ENCODE assay signal across 30 cellular contexts in the genomic region with DNA sequence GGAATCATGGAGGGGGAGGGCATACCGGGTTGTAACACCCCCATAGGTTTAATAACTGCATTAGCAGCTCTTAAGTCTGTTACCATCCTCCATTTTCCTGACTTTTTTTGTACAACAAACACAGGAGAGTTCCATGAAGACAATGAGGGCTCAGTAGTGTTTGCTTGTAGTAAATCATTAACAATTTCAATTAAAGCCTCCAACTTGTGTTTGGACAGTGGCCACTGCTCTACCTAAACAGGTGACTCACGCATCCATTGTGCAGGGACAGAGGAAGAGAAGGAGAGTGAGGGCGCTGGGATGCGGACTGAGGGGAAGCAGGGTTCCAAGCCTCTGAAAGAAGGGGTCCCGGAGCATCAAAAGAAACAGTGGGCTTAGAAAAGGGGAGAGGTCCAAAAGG. TPM values are rescaled to one million over a fixed set of nuclear protein-coding genes. Genes with fewer than 3 reads are reported as not detected.
A peak's percentile ranks its signal among the peaks of the same experiment; 100 is the strongest.
DNase-seq lines count a peak whose midpoint lies in the region; ATAC-seq, FAIRE-seq and TF ChIP-seq lines count a peak whose summit lies in the region.
"Had no signal": no experiment of that assay in that cellular context is flagged by ENCODE, and none has a peak within 500 bp of the region (broad histone marks: within the 10 kb centered on the region; RNA-seq: fewer than 3 reads in every experiment).

No MANE protein-coding gene starts in this region.

- H3K27ac ChIP-seq in colonic mucosa (no peak overlapping the region), HepG2 (ENCODE audit: extremely low read length, insufficient read depth, low read length) (no peak overlapping the region), SJCRH30 (no peak overlapping the region)
- H3K27ac ChIP-seq: BLaER1 treated with 17β-estradiol and CSF1 and Interleukin-3, amounts not matched to agents 10 nM and 100 nM; sigmoid colon; tibial artery had no signal

- no peak for FAIRE-seq in HepG2 (lab: Jason Lieb, UNC)
- FAIRE-seq: bronchial epithelial cell had no signal

- POLR2A ChIA-PET in HepG2 (lab: Yijun Ruan, JAX) = no interaction called here

- intact Hi-C loops in colonic mucosa (cut with DNase I) = no loop called here
- intact Hi-C loops in HepG2 (cut with micrococcal nuclease; ENCODE audit: unreplicated experiment) = loop anchor here (10.0 kb wide), 1 partner anchor 707 kb away; no protein-coding TSS in a partner anchor
- intact Hi-C loops in left cardiac atrium (cut with DNase I) = loop anchor here in 1 of 2 donors (5.0 kb wide), 1 partner anchor 274 kb away; no protein-coding TSS in a partner anchor

- DNase-seq in HT-29 (ENCODE audit: low spot score) (peak; percentile 88), colonic mucosa (peak; percentile 62), HepG2 (ENCODE audit: low spot score) (peak; percentile 88), type B pancreatic cell (ENCODE audit: extremely low spot score, unreplicated experiment) (no peak), GM13977 (ENCODE audit: low spot score) (no peak), SJCRH30 (no peak), NCI-H146 treated with DMSO at 0.1 percent for 48 hours (lab: John Stamatoyannopoulos, UW; ENCODE audit: unreplicated experiment) (no peak), left cardiac atrium (no peak)
- DNase-seq: activated CD8-positive, alpha-beta T cell treated with anti-CD3 and anti-CD28 coated beads for 36 hours; amygdala; DND-41; GF-D8; hypothalamus; naive B cell; NCI-H1105; NCI-H187 treated with DMSO at 0.1 percent for 48 hours; NCI-H524 treated with DMSO at 0.1 percent for 48 hours; Right ventricle myocardium superior; sigmoid colon; stimulated activated CD4-positive, alpha-beta T cell treated with anti-CD3 and anti-CD28 coated beads, Interleukin-4, amount 100 ng/mL, for 1 hour; tibial artery had no signal

- TF ChIP-seq RAD21 in HepG2 (CRISPR knock-in tag; IDR thresholded peaks at IDR 0.05) = no peak

- H3K9me3 Mint-ChIP-seq in type B pancreatic cell = peaks cover 14% of the 10 kb centered on the region
- H3K9me3 Mint-ChIP-seq: T-helper 2 cell treated with Interferon-gamma antibody and Interleukin-4, amounts not matched to agents 5 μg/mL and 100 μg/mL, for 36 hours had no signal

- no peaks in the 10 kb centered on the region for H4K20me1 ChIP-seq in HepG2 (ENCODE audit: insufficient read depth, low read length)
- H4K20me1 ChIP-seq: BLaER1 treated with 17β-estradiol and CSF1 and Interleukin-3, amounts not matched to agents 10 nM and 100 nM had no signal

- H3K27me3 ChIP-seq in colonic mucosa (no peaks in the 10 kb centered on the region), HepG2 (ENCODE audit: control insufficient read depth in 1 of 2, insufficient read depth in 2 of 2, low read length in 2 of 2) (no peaks in the 10 kb centered on the region; a peak in 1 of 5 replicates), SJCRH30 (no peaks in the 10 kb centered on the region)
- H3K27me3 ChIP-seq: BLaER1 treated with 17β-estradiol and CSF1 and Interleukin-3, amounts not matched to agents 10 nM and 100 nM; sigmoid colon; tibial artery had no signal

- TF ChIP-seq POLR2A in HepG2 (IDR thresholded peaks at IDR 0.05; ENCODE audit: insufficient read depth in 1 of 2, low read depth in 2 of 2, low read length in 2 of 2) = no peak

- no peak overlapping the region for H2AFZ ChIP-seq in HepG2 (ENCODE audit: low read length)

- H3K27ac Mint-ChIP-seq in type B pancreatic cell = peak overlapping the region; percentile 66
- H3K27ac Mint-ChIP-seq: activated CD8-positive, alpha-beta T cell treated with anti-CD3 and anti-CD28 coated beads for 36 hours; activated naive CD4-positive, alpha-beta T cell treated with anti-CD3 and anti-CD28 coated beads, Interleukin-2, amount 50 U/mL, for 24 hours; activated T-helper 17 cell treated with anti-CD3 and anti-CD28 coated beads, Interleukin-2, amount 50 U/mL, for 72 hours; naive B cell; T-helper 2 cell treated with Interferon-gamma antibody and Interleukin-4, amounts not matched to agents 5 μg/mL and 100 μg/mL, for 36 hours had no signal

- CTCF ChIA-PET in HepG2 (lab: Yijun Ruan, JAX; ENCODE audit: low intra/inter-chr PET ratio, low total read pairs) = no interaction called here

- H3K4me3 ChIP-seq in colonic mucosa = no peak overlapping the region
- no peak overlapping the region for H3K4me3 ChIP-seq in HepG2 (replicated peaks in 1 of 3; ENCODE audit: insufficient read depth in 1 of 3, low read depth in 2 of 3, low read length in 3 of 3)
- no peak overlapping the region for H3K4me3 ChIP-seq in SJCRH30
- H3K4me3 ChIP-seq: BLaER1 treated with 17β-estradiol and CSF1 and Interleukin-3, amounts not matched to agents 10 nM and 100 nM; sigmoid colon; tibial artery had no signal

- H3K36me3 Mint-ChIP-seq in type B pancreatic cell = peaks cover 4% of the 10 kb centered on the region
- H3K36me3 Mint-ChIP-seq: activated naive CD4-positive, alpha-beta T cell treated with anti-CD3 and anti-CD28 coated beads, Interleukin-2, amount 50 U/mL, for 24 hours had no signal

- ATAC-seq in HepG2 (peak; percentile 100), left cardiac atrium (no peak)
- ATAC-seq: activated CD8-positive, alpha-beta T cell treated with anti-CD3 and anti-CD28 coated beads for 36 hours; activated T-helper 17 cell treated with anti-CD3 and anti-CD28 coated beads, Interleukin-2, amount 50 U/mL, for 72 hours; HCT116 had no signal

- no TSS peak for BruUV-seq in HepG2 (replicated peaks; lab: Mats Ljungman, UMichigan)

- H3K9me3 ChIP-seq in colonic mucosa = no peaks in the 10 kb centered on the region
- H3K9me3 ChIP-seq in HepG2 (ENCODE audit: low read length) = peaks cover 14% of the 10 kb centered on the region; the same call in 1 of the 2 replicates
- H3K9me3 ChIP-seq in SJCRH30 (replicated peaks) = no peaks in the 10 kb centered on the region
- H3K9me3 ChIP-seq: sigmoid colon, tibial artery had no signal

- in situ Hi-C loops in HepG2 (cut with HindIII; ENCODE audit: extremely low pct_ligation_motif_present, low pct_unique_long_range_greater_than_20kb) = loop anchor here (10.0 to 25.0 kb wide), 3 partner anchors 214 to 689 kb away; no protein-coding TSS in a partner anchor
- in situ Hi-C loops in GM13977 (cut with MboI; ENCODE audit: low pct_unique_long_range_greater_than_20kb, low sequenced_read_pairs, unreplicated experiment) = loop anchor here (25.0 kb wide), 1 partner anchor 264 kb away; no protein-coding TSS in a partner anchor

- H3K4me2 ChIP-seq in HepG2 (ENCODE audit: low read depth, low read length) = peak overlapping the region; percentile 39
- H3K4me2 ChIP-seq: BLaER1 treated with 17β-estradiol and CSF1 and Interleukin-3, amounts not matched to agents 10 nM and 100 nM had no signal

- TF ChIP-seq EP300 in HepG2 (IDR thresholded peaks at IDR 0.05; ENCODE audit: low read depth in 2 of 2, low read length in 2 of 2) = peak in 1 of 2 experiments; percentile 41; a peak in 1 of 4 replicates
- no peak for TF ChIP-seq EP300 in HepG2 (CRISPR knock-in tag; IDR thresholded peaks at IDR 0.05; ENCODE audit: borderline replicate concordance)

- H3K9ac ChIP-seq in colonic mucosa (ENCODE audit: low read depth in 2 of 2, low read length in 2 of 2) (no peak overlapping the region), HepG2 (ENCODE audit: insufficient read depth, low read depth, low read length) (no peak overlapping the region)
- H3K9ac ChIP-seq: BLaER1 treated with 17β-estradiol and CSF1 and Interleukin-3, amounts not matched to agents 10 nM and 100 nM had no signal

- H3K4me1 ChIP-seq in colonic mucosa (no peaks in the 10 kb centered on the region), HepG2 (ENCODE audit: insufficient read depth, low read length) (peaks cover 20% of the 10 kb centered on the region), SJCRH30 (no peaks in the 10 kb centered on the region)
- H3K4me1 ChIP-seq: BLaER1 treated with 17β-estradiol and CSF1 and Interleukin-3, amounts not matched to agents 10 nM and 100 nM; sigmoid colon; tibial artery had no signal

- 4% methylated on average over 5 of the region's 5 CpGs for WGBS in HepG2 (ENCODE audit: low lambda C conversion rate)

- H3K79me2 ChIP-seq in HepG2 (ENCODE audit: insufficient read depth, low read length) = no peaks in the 10 kb centered on the region

- peak overlapping the region; percentile 31 for H3K4me3 Mint-ChIP-seq in type B pancreatic cell
- H3K4me3 Mint-ChIP-seq: activated CD8-positive, alpha-beta T cell treated with anti-CD3 and anti-CD28 coated beads for 36 hours; activated naive CD4-positive, alpha-beta T cell treated with anti-CD3 and anti-CD28 coated beads, Interleukin-2, amount 50 U/mL, for 24 hours; activated T-helper 17 cell treated with anti-CD3 and anti-CD28 coated beads, Interleukin-2, amount 50 U/mL, for 72 hours; naive B cell; T-helper 2 cell treated with Interferon-gamma antibody and Interleukin-4, amounts not matched to agents 5 μg/mL and 100 μg/mL, for 36 hours had no signal

- H3K4me1 Mint-ChIP-seq in type B pancreatic cell (ENCODE audit: unreplicated experiment) = peaks cover 5% of the 10 kb centered on the region
- H3K4me1 Mint-ChIP-seq: activated naive CD4-positive, alpha-beta T cell treated with anti-CD3 and anti-CD28 coated beads, Interleukin-2, amount 50 U/mL, for 24 hours; activated T-helper 17 cell treated with anti-CD3 and anti-CD28 coated beads, Interleukin-2, amount 50 U/mL, for 72 hours; naive B cell had no signal

- H3K27me3 Mint-ChIP-seq in type B pancreatic cell = peaks cover 2% of the 10 kb centered on the region

- TF ChIP-seq CTCF in colonic mucosa (IDR thresholded peaks at IDR 0.05) (no peak), HepG2 (CRISPR knock-in tag; IDR thresholded peaks at IDR 0.05) (no peak), type B pancreatic cell (conservative IDR thresholded peaks at IDR 0.05) (no peak), GM13977 (IDR thresholded peaks at IDR 0.05; ENCODE audit: extremely low read depth, insufficient read depth, missing control alignments) (no peak)

- H3K36me3 ChIP-seq in colonic mucosa (no peaks in the 10 kb centered on the region), HepG2 (replicated peaks in 1 of 2; ENCODE audit: control insufficient read depth in 1 of 2, insufficient read depth in 2 of 2, low read length in 2 of 2) (no peaks in the 10 kb centered on the region), SJCRH30 (no peaks in the 10 kb centered on the region)
- H3K36me3 ChIP-seq: BLaER1 treated with 17β-estradiol and CSF1 and Interleukin-3, amounts not matched to agents 10 nM and 100 nM; sigmoid colon; tibial artery had no signal

RNA-seq across cellular contexts. Expression of a gene that starts 21.3 kb away (rescaled TPM):
- total RNA-seq in HT-29 (2014; rRNA removed; shearing (Covaris generic)) = not detected in 2 replicates
- total RNA-seq in colonic mucosa (not detected), HepG2 (2016; rRNA removed; fragmentation: Illumina TruSeq; extraction: Trizol) (not detected in 2 replicates), type B pancreatic cell (ENCODE audit: low replicate concordance) (0.40 TPM in 1 of 2 replicates, not detected in the other), left cardiac atrium (not detected)
- total RNA-seq in HepG2 (2016; cell fraction: cytosol; rRNA removed; fragmentation: Illumina TruSeq; extraction: Trizol; ENCODE audit: low read depth) = not detected in 2 replicates
- total RNA-seq in HepG2 (2016; cell fraction: insoluble cytoplasmic fraction; rRNA removed; fragmentation: Illumina TruSeq; extraction: Trizol) = not detected in 2 replicates
- total RNA-seq in HepG2 (2016; cell fraction: membrane; rRNA removed; fragmentation: Illumina TruSeq; extraction: Trizol) = not detected in 2 replicates
- not detected in 2 replicates for total RNA-seq in HepG2 (2016; cell fraction: nucleus; rRNA removed; fragmentation: Illumina TruSeq; extraction: Trizol)
- polyA plus RNA-seq in HepG2 (2011; rRNA removed) = not detected in 2 replicates
- polyA plus RNA-seq in HepG2 (2011; cell fraction: cytosol; rRNA removed) = not detected in 2 replicates
- not detected in 2 replicates for polyA plus RNA-seq in HepG2 (2011; cell fraction: nucleus; rRNA removed)
- not detected in 2 replicates for polyA plus RNA-seq in HepG2 (2012)
- polyA plus RNA-seq in HepG2 (2016; cell fraction: cytosol; fragmentation: Illumina TruSeq; extraction: Trizol; ENCODE audit: low read depth) = not detected in 2 replicates
- not detected in 2 replicates for polyA plus RNA-seq in HepG2 (2016; cell fraction: insoluble cytoplasmic fraction; fragmentation: Illumina TruSeq; extraction: Trizol; ENCODE audit: low read depth)
- polyA plus RNA-seq in HepG2 (2016; cell fraction: membrane; fragmentation: Illumina TruSeq; extraction: Trizol; ENCODE audit: low read depth) = not detected in 2 replicates
- not detected in 2 replicates for polyA plus RNA-seq in HepG2 (2016; cell fraction: nucleus; fragmentation: Illumina TruSeq; extraction: Trizol; ENCODE audit: insufficient read depth, low read depth)
- not detected in 2 replicates for polyA minus RNA-seq in HepG2 (2011; rRNA and poly(A)+ RNA removed; ENCODE audit: low replicate concordance)
- polyA minus RNA-seq in HepG2 (2011; cell fraction: cytosol; rRNA and poly(A)+ RNA removed) = not detected in 2 replicates
- polyA minus RNA-seq in HepG2 (2011; cell fraction: nucleus; rRNA and poly(A)+ RNA removed) = not detected in 2 replicates
- total RNA-seq in SJCRH30 (2014; rRNA removed; shearing (Covaris generic)) = not detected in 2 replicates
- total RNA-seq: activated CD8-positive, alpha-beta T cell treated with anti-CD3 and anti-CD28 coated beads for 36 hours; activated T-helper 17 cell treated with anti-CD3 and anti-CD28 coated beads, Interleukin-2, amount 50 U/mL, for 72 hours; bronchial epithelial cell; epithelial cell of proximal tubule; lower leg skin; posterior vena cava; Right ventricle myocardium superior; sigmoid colon had no signal
- polyA plus RNA-seq: sigmoid colon had no signal

Comparison
In these comparisons a context has a peak if more than half of its experiments do, and no peak if none do; other contexts are left out.
1. DNase-seq: peak in HT-29 (single experiment), colonic mucosa (single experiment) and HepG2 (single experiment); none in type B pancreatic cell (single experiment), GM13977 (single experiment), SJCRH30 (0 of 2), NCI-H146 treated with DMSO at 0.1 percent for 48 hours (single experiment) and left cardiac atrium (single experiment).